25 cellular contexts compared by ENCODE assay signal in the genomic region with DNA sequence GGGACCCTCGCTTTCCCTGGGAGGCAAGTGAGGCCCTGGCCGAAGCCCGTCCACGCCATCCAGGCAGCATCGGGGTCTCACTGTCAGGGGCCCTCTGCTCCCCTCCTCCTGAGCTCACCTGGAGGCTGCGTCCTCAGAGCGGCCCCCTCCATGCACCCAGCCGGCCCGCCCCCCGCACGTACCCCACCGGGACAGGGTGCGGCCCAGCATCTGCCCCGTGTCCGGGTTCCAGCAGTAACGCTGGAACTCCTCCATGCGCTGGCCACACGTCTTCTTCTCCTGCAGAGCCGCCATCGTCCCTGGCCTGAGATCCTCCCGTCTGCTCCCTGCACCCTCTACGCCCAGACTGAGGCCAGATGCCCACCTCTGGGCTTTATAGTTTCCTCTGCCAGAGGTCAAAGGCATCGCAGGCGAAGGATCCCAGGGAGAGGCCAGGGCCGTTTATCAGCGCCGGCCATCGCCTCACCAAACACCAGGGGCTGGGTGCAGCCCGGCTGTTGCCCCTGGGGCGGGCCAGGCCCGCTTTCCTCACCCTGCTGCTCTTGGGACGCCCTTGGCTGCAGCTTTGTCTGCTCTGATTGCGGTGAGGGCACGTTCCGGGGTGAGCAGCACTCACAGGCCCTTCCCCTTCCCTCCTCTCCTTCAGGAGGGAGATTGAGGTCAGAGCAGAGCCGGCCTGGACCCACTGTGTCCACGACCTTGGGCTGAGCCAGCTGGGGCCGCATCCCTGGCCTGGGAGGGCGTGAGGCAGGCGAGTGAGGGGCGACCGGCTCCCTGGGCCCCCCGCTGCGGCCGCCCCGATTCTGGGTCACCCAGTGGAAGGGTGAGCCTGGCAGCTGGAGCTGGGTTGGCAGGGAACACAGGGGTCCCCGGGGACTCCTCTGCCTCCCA. TPM values are rescaled to one million over a fixed set of nuclear protein-coding genes. Genes with fewer than 3 reads are reported as not detected.
DNase-seq lines count a peak whose midpoint lies in the region; ATAC-seq and TF ChIP-seq lines count a peak whose summit lies in the region.
"Had no signal": no experiment of that assay in that cellular context is flagged by ENCODE, and none has a peak within 500 bp of the region (broad histone marks: within the 10 kb centered on the region; RNA-seq: fewer than 3 reads in every experiment).

A gene (minus strand): TSS at position 348 of the 891 bp plus-strand sequence. CDS start 54 bp downstream, at position 294.

- H3K4me1 ChIP-seq in endodermal cell (ENCODE audit: control insufficient read depth, insufficient read depth, low read length) (no peaks in the 10 kb centered on the region), mucosa of descending colon (ENCODE audit: low read depth) (peaks cover 3% of the 10 kb centered on the region), aorta (ENCODE audit: control insufficient read depth in 1 of 2, insufficient read depth in 2 of 2, low read length in 2 of 2) (no peaks in the 10 kb centered on the region)
- H3K4me1 ChIP-seq: psoas muscle had no signal

- H3K36me3 ChIP-seq in endodermal cell (ENCODE audit: control insufficient read depth, insufficient read depth, low read length) = no peaks in the 10 kb centered on the region
- H3K36me3 ChIP-seq in mucosa of descending colon (ENCODE audit: low read depth) = no peaks in the 10 kb centered on the region
- no peaks in the 10 kb centered on the region for H3K36me3 ChIP-seq in aorta (ENCODE audit: control insufficient read depth in 1 of 2, insufficient read depth in 2 of 2, low read length in 1 of 2)
- H3K36me3 ChIP-seq: brain microvascular endothelial cell had no signal

- peaks cover 20% of the 10 kb centered on the region for H3K9me3 Mint-ChIP-seq in endodermal cell
- H3K9me3 Mint-ChIP-seq in T-helper 2 cell treated with Interferon-gamma antibody and Interleukin-4, amounts not matched to agents 5 μg/mL and 100 μg/mL, for 36 hours = peaks cover 14% of the 10 kb centered on the region

- H3K27ac Mint-ChIP-seq in endodermal cell = no peak within 1 kb of the TSS
- no peak within 1 kb of the TSS for H3K27ac Mint-ChIP-seq in T-helper 2 cell treated with Interferon-gamma antibody and Interleukin-4, amounts not matched to agents 5 μg/mL and 100 μg/mL, for 36 hours
- H3K27ac Mint-ChIP-seq: activated naive CD8-positive, alpha-beta T cell treated with anti-CD3 and anti-CD28 coated beads, Interleukin-2, amount 50 U/mL, for 24 hours had no signal

- TF ChIP-seq CTCF in endodermal cell (conservative IDR thresholded peaks at IDR 0.05) (no peak), mucosa of descending colon (IDR thresholded peaks at IDR 0.05) (no peak)

- DNase-seq in cardiac septum (ENCODE audit: low spot score) = peak; percentile 56
- DNase-seq in left cardiac atrium = no peak
- DNase-seq in endodermal cell = peak; percentile 38
- peak in 2 of 3 donors; percentile 23 to 31 for DNase-seq in mucosa of descending colon
- DNase-seq in aorta = peak; percentile 41 to 57
- no peak for DNase-seq in T-helper 2 cell treated with Interferon-gamma antibody and Interleukin-4, amounts not matched to agents 5 μg/mL and 100 μg/mL, for 36 hours (ENCODE audit: low spot score)
- DNase-seq: activated CD4-positive, alpha-beta T cell treated with anti-CD3 and anti-CD28 coated beads, Interleukin-2, amount 50 U/mL, for 4 hours; activated naive CD8-positive, alpha-beta T cell treated with anti-CD3 and anti-CD28 coated beads, Interleukin-2, amount 50 U/mL, for 24 hours; activated T-cell treated with anti-CD3 and anti-CD28 coated beads, Interleukin-2, amount 50 U/mL, for 48 hours; brain microvascular endothelial cell; cortex of kidney; DND-41; hippocampal formation; midbrain; MV-4-11; NCI-H187 treated with DMSO at 0.1 percent for 48 hours; NCI-H446; NK-92 treated with Interleukin-12 subunit alpha and Interleukin-12 subunit beta, amount 100 ng/mL, for 24 hours; SW 1271 had no signal

- H3K9ac ChIP-seq in endodermal cell (ENCODE audit: extremely low read depth, low read length, poor library complexity, severe bottlenecking) = no peak within 1 kb of the TSS

- H3K36me3 Mint-ChIP-seq in endodermal cell (ENCODE audit: low read depth) = peaks cover 5% of the 10 kb centered on the region
- H3K36me3 Mint-ChIP-seq in T-helper 2 cell treated with Interferon-gamma antibody and Interleukin-4, amounts not matched to agents 5 μg/mL and 100 μg/mL, for 36 hours (ENCODE audit: low read depth) = no peaks in the 10 kb centered on the region

- ATAC-seq in left cardiac atrium = no peak
- ATAC-seq in mucosa of descending colon = no peak
- peak; percentile 42 for ATAC-seq in aorta (ENCODE audit: low FRiP score)
- ATAC-seq in HG03565 (IDR thresholded peaks at IDR 0.05; ENCODE audit: unreplicated experiment) = no peak
- ATAC-seq: activated naive CD8-positive, alpha-beta T cell treated with anti-CD3 and anti-CD28 coated beads, Interleukin-2, amount 50 U/mL, for 24 hours; K562 had no signal

- peaks cover 16% of the 10 kb centered on the region for H3K9me3 ChIP-seq in endodermal cell (ENCODE audit: control insufficient read depth, low read length)
- no peaks in the 10 kb centered on the region for H3K9me3 ChIP-seq in mucosa of descending colon
- no peaks in the 10 kb centered on the region for H3K9me3 ChIP-seq in aorta (ENCODE audit: control insufficient read depth, low read length)

- H3K27ac ChIP-seq in endodermal cell (ENCODE audit: low read depth, low read length) (no peak within 1 kb of the TSS), aorta (ENCODE audit: low read depth in 1 of 2, low read length in 2 of 2) (no peak within 1 kb of the TSS)
- H3K27ac ChIP-seq: brain microvascular endothelial cell, psoas muscle had no signal

- H3K4me3 ChIP-seq in endodermal cell (ENCODE audit: low read length) (no peak within 1 kb of the TSS), mucosa of descending colon (no peak within 1 kb of the TSS), aorta (ENCODE audit: low read length in 2 of 2) (no peak within 1 kb of the TSS)
- H3K4me3 ChIP-seq: K562, psoas muscle had no signal

- 92 to 97% methylated on average over 28 to 47 of the region's 47 CpGs for WGBS in endodermal cell (ENCODE audit: insufficient coverage in 1 of 2, insufficient read length in 1 of 2), 2 experiments
- WGBS in aorta, 2 donors = 90 to 92% methylated on average over 47 of the region's 47 CpGs

- H3K4me3 Mint-ChIP-seq in endodermal cell = no peak within 1 kb of the TSS
- H3K4me3 Mint-ChIP-seq in T-helper 2 cell treated with Interferon-gamma antibody and Interleukin-4, amounts not matched to agents 5 μg/mL and 100 μg/mL, for 36 hours = no peak within 1 kb of the TSS
- H3K4me3 Mint-ChIP-seq: activated naive CD8-positive, alpha-beta T cell treated with anti-CD3 and anti-CD28 coated beads, Interleukin-2, amount 50 U/mL, for 24 hours had no signal

- intact Hi-C loops in cardiac septum (cut with DNase I) (no loop called here), left cardiac atrium (cut with DNase I) (no loop called here), mucosa of descending colon (cut with DNase I, micrococcal nuclease) (no loop called here), aorta (cut with DNase I) (no loop called here)

- peaks cover 5% of the 10 kb centered on the region for H3K4me1 Mint-ChIP-seq in endodermal cell
- H3K4me1 Mint-ChIP-seq in T-helper 2 cell treated with Interferon-gamma antibody and Interleukin-4, amounts not matched to agents 5 μg/mL and 100 μg/mL, for 36 hours (ENCODE audit: low read depth) = no peaks in the 10 kb centered on the region

- peaks cover 1% of the 10 kb centered on the region for H3K27me3 Mint-ChIP-seq in endodermal cell (ENCODE audit: insufficient read depth)
- no peaks in the 10 kb centered on the region for H3K27me3 Mint-ChIP-seq in T-helper 2 cell treated with Interferon-gamma antibody and Interleukin-4, amounts not matched to agents 5 μg/mL and 100 μg/mL, for 36 hours (ENCODE audit: low read depth)
- H3K27me3 Mint-ChIP-seq: activated naive CD8-positive, alpha-beta T cell treated with anti-CD3 and anti-CD28 coated beads, Interleukin-2, amount 50 U/mL, for 24 hours had no signal

- H3K27me3 ChIP-seq in endodermal cell (ENCODE audit: control insufficient read depth, insufficient read depth, low read length, poor library complexity, severe bottlenecking) (no peaks in the 10 kb centered on the region), aorta (ENCODE audit: control insufficient read depth in 1 of 2, insufficient read depth in 2 of 2, low read length in 1 of 2) (no peaks in the 10 kb centered on the region)
- H3K27me3 ChIP-seq: brain microvascular endothelial cell had no signal

RNA-seq across cellular contexts. Expression of the gene that starts here (rescaled TPM):
- not detected for total RNA-seq in cardiac septum
- total RNA-seq in left cardiac atrium = not detected
- not detected for total RNA-seq in endodermal cell
- polyA plus RNA-seq in endodermal cell (2013, experiment 1 of 2) = not detected
- polyA plus RNA-seq in endodermal cell (2013, experiment 2 of 2) = not detected
- under 1 TPM in 1 of 3 donors, not detected in 2; 0.19 TPM for total RNA-seq in mucosa of descending colon
- not detected for total RNA-seq in aorta
- not detected for polyA plus RNA-seq in aorta
- total RNA-seq: K562, psoas muscle, RPMI7951, temporal lobe had no signal
- polyA plus RNA-seq: K562, neural cell had no signal

Comparison
In these comparisons a context has a peak if more than half of its experiments do, and no peak if none do; other contexts are left out.
1. Peak in DNase-seq in cardiac septum; RNA of the gene not detected or under 1 TPM.
2. Peak in DNase-seq in endodermal cell; RNA of the gene not detected or under 1 TPM.
3. Peak in DNase-seq in mucosa of descending colon; RNA of the gene not detected or under 1 TPM.
4. Peak in DNase-seq and ATAC-seq in aorta; RNA of the gene not detected or under 1 TPM.